ENCODE assay signal across 8 cellular contexts in the genomic region with DNA sequence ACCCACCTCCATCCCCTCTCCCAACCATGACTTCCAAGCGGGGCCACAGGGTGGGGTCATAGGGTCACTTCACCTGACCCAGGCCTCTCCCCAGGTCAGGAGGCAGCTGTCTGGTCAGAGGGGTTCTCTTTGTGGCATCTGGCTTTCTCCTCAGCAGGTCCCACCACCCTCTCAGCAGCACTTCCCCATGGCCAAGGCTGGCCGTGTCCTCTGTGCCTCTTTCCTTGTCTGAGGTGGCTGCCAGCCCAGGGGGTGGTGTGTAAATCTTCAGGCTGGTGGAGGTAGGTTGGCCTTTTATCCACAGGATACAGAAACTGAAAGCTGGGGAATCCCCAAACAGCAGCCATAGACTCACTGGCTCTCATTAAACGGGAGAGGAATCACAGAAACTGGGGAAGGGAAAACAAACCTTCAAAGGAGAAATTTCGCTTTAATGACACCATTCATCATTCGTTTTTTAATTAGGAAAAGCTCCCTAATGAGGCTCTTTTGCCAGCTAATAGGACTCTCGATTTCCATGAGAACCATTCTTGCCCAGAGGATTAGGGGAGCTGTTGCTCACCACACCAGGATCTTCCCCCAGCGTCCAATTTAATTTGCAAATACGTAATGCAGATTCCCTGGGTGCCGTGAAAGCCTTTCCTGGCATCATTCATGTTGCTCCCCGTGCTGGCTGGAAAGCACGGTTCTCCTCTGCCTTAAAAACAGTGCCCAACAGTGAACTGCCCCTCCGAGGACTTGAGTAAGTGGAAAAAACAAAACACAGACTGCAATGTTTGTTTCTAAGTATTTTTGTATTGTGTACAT. TPM values are rescaled to one million over a fixed set of nuclear protein-coding genes. Genes with fewer than 3 reads are reported as not detected.
A peak's percentile ranks its signal among the peaks of the same experiment; 100 is the strongest.
DNase-seq lines count a peak whose midpoint lies in the region; ATAC-seq and TF ChIP-seq lines count a peak whose summit lies in the region.

No MANE protein-coding gene starts in this region.

- H3K4me1 ChIP-seq in heart right ventricle (peaks cover 0 to 10% (median 0%) of the 10 kb centered on the region in 9 donors), right cardiac atrium (ENCODE audit: control insufficient read depth, insufficient read depth, low read length) (no peaks in the 10 kb centered on the region), stomach (peaks cover 0 to 13% (median 11%) of the 10 kb centered on the region in 4 donors)

- no peaks in the 10 kb centered on the region for H3K9me3 ChIP-seq in heart right ventricle
- H3K9me3 ChIP-seq in right cardiac atrium (ENCODE audit: control insufficient read depth, low read length) = no peaks in the 10 kb centered on the region
- H3K9me3 ChIP-seq in stomach = no peaks in the 10 kb centered on the region

- H3K9me3 Mint-ChIP-seq in activated T-helper 17 cell treated with anti-CD3 and anti-CD28 coated beads, Interleukin-2, amount 50 U/mL, for 72 hours = no peaks in the 10 kb centered on the region
- H3K9me3 Mint-ChIP-seq in osteocyte (ENCODE audit: unreplicated experiment) = no peaks in the 10 kb centered on the region

- H3K27me3 ChIP-seq in heart right ventricle (no peaks in the 10 kb centered on the region), right cardiac atrium (ENCODE audit: control insufficient read depth, insufficient read depth) (no peaks in the 10 kb centered on the region), stomach (no peaks in the 10 kb centered on the region)

- intact Hi-C loops in heart right ventricle (cut with DNase I) (loop anchor here in 1 of 10 donors (5.0 kb wide), 1 partner anchor 72 kb away; no protein-coding TSS in a partner anchor), right cardiac atrium (cut with DNase I) (loop anchor here in 1 of 4 donors (5.0 kb wide), 1 partner anchor 72 kb away; no protein-coding TSS in a partner anchor), stomach (cut with DNase I; ENCODE audit: low total_unique reads) (no loop called here)

- H3K4me3 ChIP-seq in heart right ventricle (peak overlapping the region in 7 of 10 donors; percentile 7 to 32 (median 11)), right cardiac atrium (ENCODE audit: low read length) (no peak overlapping the region), stomach (peak overlapping the region; percentile 3 to 36 (median 21))

- 43 to 52% methylated on average over 12 of the region's 12 CpGs for WGBS in heart right ventricle, 2 donors
- WGBS in right cardiac atrium = 42% methylated on average over 12 of the region's 12 CpGs
- 27 to 42% (median 36%) methylated on average over 12 of the region's 12 CpGs for WGBS in stomach, 5 donors

- H3K27ac ChIP-seq in heart right ventricle (no peak overlapping the region), right cardiac atrium (ENCODE audit: low read length) (no peak overlapping the region), stomach (peak overlapping the region in 3 of 5 donors; percentile 14 to 33 (median 18))

- H3K27me3 Mint-ChIP-seq in activated T-helper 17 cell treated with anti-CD3 and anti-CD28 coated beads, Interleukin-2, amount 50 U/mL, for 72 hours = no peaks in the 10 kb centered on the region
- no peaks in the 10 kb centered on the region for H3K27me3 Mint-ChIP-seq in osteocyte (ENCODE audit: unreplicated experiment)

- ATAC-seq in heart right ventricle (peak in 1 of 8 donors; percentile 38), right cardiac atrium (no peak), GM18519 (IDR thresholded peaks at IDR 0.05; ENCODE audit: low FRiP score, unreplicated experiment) (no peak)
- peak; percentile 77 for ATAC-seq in activated T-helper 17 cell treated with anti-CD3 and anti-CD28 coated beads, Interleukin-2, amount 50 U/mL, for 72 hours (replicated peaks)

- TF ChIP-seq EP300 in stomach (IDR thresholded peaks at IDR 0.05) = no peak

- peak overlapping the region; percentile 79 for H3K27ac Mint-ChIP-seq in activated T-helper 17 cell treated with anti-CD3 and anti-CD28 coated beads, Interleukin-2, amount 50 U/mL, for 72 hours
- H3K27ac Mint-ChIP-seq in osteocyte (ENCODE audit: unreplicated experiment) = no peak overlapping the region

- TF ChIP-seq CTCF in heart right ventricle (IDR thresholded peaks at IDR 0.05) (no peak), stomach (IDR thresholded peaks at IDR 0.05) (no peak), osteocyte (IDR thresholded peaks at IDR 0.05) (no peak)

- no peaks in the 10 kb centered on the region for H3K36me3 ChIP-seq in heart right ventricle
- H3K36me3 ChIP-seq in stomach = no peaks in the 10 kb centered on the region

- TF ChIP-seq POLR2A in stomach (IDR thresholded peaks at IDR 0.05) = no peak

- no peak for DNase-seq in heart right ventricle
- DNase-seq in right cardiac atrium = no peak
- peak; percentile 52 for DNase-seq in iris pigment epithelial cell (ENCODE audit: low read depth)
- peak; percentile 54 for DNase-seq in stomach
- DNase-seq in osteocyte (ENCODE audit: extremely low spot score, unreplicated experiment) = no peak
- DNase-seq in NCI-H1048 (lab: John Stamatoyannopoulos, UW) = no peak

- H3K4me3 Mint-ChIP-seq in activated T-helper 17 cell treated with anti-CD3 and anti-CD28 coated beads, Interleukin-2, amount 50 U/mL, for 72 hours = peak overlapping the region; percentile 45
- no peak overlapping the region for H3K4me3 Mint-ChIP-seq in osteocyte (ENCODE audit: unreplicated experiment)

- H3K4me1 Mint-ChIP-seq in activated T-helper 17 cell treated with anti-CD3 and anti-CD28 coated beads, Interleukin-2, amount 50 U/mL, for 72 hours = peaks cover 4% of the 10 kb centered on the region
- H3K4me1 Mint-ChIP-seq in osteocyte (ENCODE audit: unreplicated experiment) = peaks cover 5% of the 10 kb centered on the region

- H3K36me3 Mint-ChIP-seq in activated T-helper 17 cell treated with anti-CD3 and anti-CD28 coated beads, Interleukin-2, amount 50 U/mL, for 72 hours (ENCODE audit: low read depth) = no peaks in the 10 kb centered on the region
- H3K36me3 Mint-ChIP-seq in osteocyte (ENCODE audit: unreplicated experiment) = no peaks in the 10 kb centered on the region

RNA-seq across cellular contexts. Expression of gene C17orf75, which starts 18.0 kb away (rescaled TPM):
- total RNA-seq in heart right ventricle = 10 to 100 TPM; 17.7 to 25.6 (median 22.0) TPM
- polyA plus RNA-seq in heart right ventricle = 10 to 100 TPM; 10.7 to 14.8 TPM
- total RNA-seq in right cardiac atrium = 10 to 100 TPM; 16.4 to 19.0 (median 16.9) TPM
- polyA plus RNA-seq in right cardiac atrium = 18.0 TPM
- 10 to 100 TPM; 12.1 to 14.8 TPM for total RNA-seq in activated T-helper 17 cell treated with anti-CD3 and anti-CD28 coated beads, Interleukin-2, amount 50 U/mL, for 72 hours
- total RNA-seq in stomach = 10 to 100 TPM in 4 of 5 donors, 1 to 10 TPM in 1; 7.5 to 48.0 (median 26.8) TPM
- 10 to 100 TPM; 11.0 to 14.1 (median 11.2) TPM for polyA plus RNA-seq in stomach
- total RNA-seq in osteocyte = 19.4 and 20.9 TPM in 2 replicates

RNA-seq across cellular contexts. Expression of gene ZNF207, which starts 26.0 kb away (rescaled TPM):
- 10 to 100 TPM; 68.4 to 86.7 (median 79.3) TPM for total RNA-seq in heart right ventricle
- polyA plus RNA-seq in heart right ventricle = 10 to 100 TPM; 39.9 to 49.9 TPM
- 10 to 100 TPM; 77.6 to 94.4 (median 80.9) TPM for total RNA-seq in right cardiac atrium
- polyA plus RNA-seq in right cardiac atrium = 54.7 TPM
- total RNA-seq in activated T-helper 17 cell treated with anti-CD3 and anti-CD28 coated beads, Interleukin-2, amount 50 U/mL, for 72 hours = 100 to 1,000 TPM; 240 to 254 TPM
- total RNA-seq in stomach = 100 to 1,000 TPM; 104 to 800 (median 220) TPM
- polyA plus RNA-seq in stomach = 10 to 100 TPM; 46.8 to 72.2 (median 47.7) TPM
- total RNA-seq in osteocyte = 144 and 153 TPM in 2 replicates

RNA-seq across cellular contexts. Expression of gene RHBDL3, which starts 58.4 kb away (rescaled TPM):
- 1 to 10 TPM in 1 of 10 donors, under 1 TPM in 7, not detected in 2; 0.07 to 2.0 (median 0.30) TPM for total RNA-seq in heart right ventricle
- 1 to 10 TPM in 1 of 2 donors, under 1 TPM in 1; 0.13 to 3.7 TPM for polyA plus RNA-seq in heart right ventricle
- 10 to 100 TPM; 19.6 to 51.1 (median 38.3) TPM for total RNA-seq in right cardiac atrium
- 40.0 TPM for polyA plus RNA-seq in right cardiac atrium
- total RNA-seq in activated T-helper 17 cell treated with anti-CD3 and anti-CD28 coated beads, Interleukin-2, amount 50 U/mL, for 72 hours = under 1 TPM in 1 of 2 donors, not detected in 1; 0.13 TPM
- 10 to 100 TPM in 1 of 5 donors, 1 to 10 TPM in 2, not detected in 2; 2.0 to 15.2 (median 8.0) TPM for total RNA-seq in stomach
- 1 to 10 TPM in 1 of 3 donors, under 1 TPM in 2; 0.31 to 1.5 (median 0.88) TPM for polyA plus RNA-seq in stomach
- total RNA-seq in osteocyte = 0.11 TPM in 1 of 2 replicates, not detected in the other

Comparison
In these comparisons a context has a peak if more than half of its experiments do, and no peak if none do; other contexts are left out.
1. DNase-seq: peak in iris pigment epithelial cell (single experiment) and stomach (single experiment); none in heart right ventricle (0 of 2), right cardiac atrium (0 of 3), osteocyte (single experiment) and NCI-H1048 (single experiment).
2. H3K27ac ChIP-seq: peak in stomach (3 of 5); none in heart right ventricle (0 of 10) and right cardiac atrium (single experiment).